7 cellular contexts compared by ENCODE assay signal in the genomic region with DNA sequence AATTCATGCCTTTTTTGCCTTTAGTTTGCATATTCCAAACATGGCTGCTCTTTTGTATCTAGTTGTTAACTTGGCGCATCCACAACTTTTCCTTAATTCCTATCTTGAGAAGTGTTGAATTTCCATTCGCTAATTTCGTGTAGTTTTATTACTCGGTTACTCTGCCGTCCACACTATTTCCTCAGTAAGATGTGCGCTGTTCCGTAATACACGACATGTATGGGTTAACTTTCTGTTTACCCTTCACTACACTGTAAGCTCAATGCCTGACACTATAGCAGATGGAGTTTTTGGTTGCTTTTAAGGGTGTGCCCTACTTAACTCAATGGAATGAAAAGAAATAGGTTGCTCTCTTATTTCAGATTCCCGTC. TPM values are rescaled to one million over a fixed set of nuclear protein-coding genes. Genes with fewer than 3 reads are reported as not detected.
DNase-seq lines count a peak whose midpoint lies in the region; ATAC-seq lines count a peak whose summit lies in the region.

No MANE protein-coding gene starts in this region.

- H3K27me3 Mint-ChIP-seq in activated T-helper 17 cell treated with anti-CD3 and anti-CD28 coated beads, Interleukin-2, amount 50 U/mL, for 72 hours, result no peaks in the 10 kb centered on the region
- no peaks in the 10 kb centered on the region for H3K27me3 Mint-ChIP-seq in stimulated activated naive B cell treated with anti-CD40 and anti-IgM and Interleukin-4, amounts not matched to agents 10 μg/mL and 1 μg/mL and 100 μg/mL, for 72 hours

- peak overlapping the region; percentile 83 for H3K4me3 Mint-ChIP-seq in activated T-helper 17 cell treated with anti-CD3 and anti-CD28 coated beads, Interleukin-2, amount 50 U/mL, for 72 hours
- peak overlapping the region; percentile 90 to 93 for H3K4me3 Mint-ChIP-seq in stimulated activated naive B cell treated with anti-CD40 and anti-IgM and Interleukin-4, amounts not matched to agents 10 μg/mL and 1 μg/mL and 100 μg/mL, for 72 hours

- H3K27ac Mint-ChIP-seq in activated T-helper 17 cell treated with anti-CD3 and anti-CD28 coated beads, Interleukin-2, amount 50 U/mL, for 72 hours, result peak overlapping the region; percentile 92
- peak overlapping the region; percentile 98 for H3K27ac Mint-ChIP-seq in stimulated activated naive B cell treated with anti-CD40 and anti-IgM and Interleukin-4, amounts not matched to agents 10 μg/mL and 1 μg/mL and 100 μg/mL, for 72 hours

- H3K36me3 Mint-ChIP-seq in activated T-helper 17 cell treated with anti-CD3 and anti-CD28 coated beads, Interleukin-2, amount 50 U/mL, for 72 hours (ENCODE audit: low read depth), result peaks cover 60% of the 10 kb centered on the region
- H3K36me3 Mint-ChIP-seq in stimulated activated naive B cell treated with anti-CD40 and anti-IgM and Interleukin-4, amounts not matched to agents 10 μg/mL and 1 μg/mL and 100 μg/mL, for 72 hours, result peaks cover 42 to 48% of the 10 kb centered on the region in 2 donors

- no peaks in the 10 kb centered on the region for H3K9me3 ChIP-seq in HUES6 (ENCODE audit: control insufficient read depth, insufficient read depth, low read depth, low read length)
- H3K9me3 ChIP-seq in iPS-18c (ENCODE audit: control insufficient read depth, insufficient read depth, low read length), result no peaks in the 10 kb centered on the region

- ATAC-seq in activated T-helper 17 cell treated with anti-CD3 and anti-CD28 coated beads, Interleukin-2, amount 50 U/mL, for 72 hours (replicated peaks), result no peak
- no peak for ATAC-seq in stimulated activated naive B cell treated with anti-CD40 and anti-IgM and Interleukin-4, amounts not matched to agents 10 μg/mL and 1 μg/mL and 100 μg/mL, for 72 hours (replicated peaks)

- H3K4me1 ChIP-seq in HUES6 (ENCODE audit: control insufficient read depth, insufficient read depth, low read length), result peaks cover 33% of the 10 kb centered on the region

- peak overlapping the region; percentile 98 for H3K9ac ChIP-seq in HUES6 (ENCODE audit: low read length)

- H3K27ac ChIP-seq in HUES6 (ENCODE audit: low read depth, low read length), result peak overlapping the region; percentile 97

- no peaks in the 10 kb centered on the region for H3K27me3 ChIP-seq in HUES6 (ENCODE audit: control insufficient read depth, insufficient read depth, low read length)

- no peaks in the 10 kb centered on the region for H3K9me3 Mint-ChIP-seq in activated T-helper 17 cell treated with anti-CD3 and anti-CD28 coated beads, Interleukin-2, amount 50 U/mL, for 72 hours
- no peaks in the 10 kb centered on the region for H3K9me3 Mint-ChIP-seq in stimulated activated naive B cell treated with anti-CD40 and anti-IgM and Interleukin-4, amounts not matched to agents 10 μg/mL and 1 μg/mL and 100 μg/mL, for 72 hours

- H3K4me1 Mint-ChIP-seq in activated T-helper 17 cell treated with anti-CD3 and anti-CD28 coated beads, Interleukin-2, amount 50 U/mL, for 72 hours, result peaks cover 13% of the 10 kb centered on the region
- H3K4me1 Mint-ChIP-seq in stimulated activated naive B cell treated with anti-CD40 and anti-IgM and Interleukin-4, amounts not matched to agents 10 μg/mL and 1 μg/mL and 100 μg/mL, for 72 hours, result peaks cover 28 to 36% of the 10 kb centered on the region in 2 donors

- peak overlapping the region; percentile 86 for H3K4me3 ChIP-seq in HUES6 (ENCODE audit: low read depth, low read length)
- peak overlapping the region; percentile 85 for H3K4me3 ChIP-seq in iPS-18c (ENCODE audit: insufficient read depth, low read depth, low read length)

- peaks cover 54% of the 10 kb centered on the region for H3K36me3 ChIP-seq in HUES6 (ENCODE audit: control insufficient read depth, insufficient read depth, low read length)

- DNase-seq in stimulated activated naive B cell treated with anti-CD40 and anti-IgM and Interleukin-4, amounts not matched to agents 10 μg/mL and 1 μg/mL and 100 μg/mL, for 72 hours, result no peak
- DNase-seq in NCI-H2171 (lab: John Stamatoyannopoulos, UW) (no peak), GDM1 (lab: John Stamatoyannopoulos, UW) (no peak), NCI-H187 (lab: John Stamatoyannopoulos, UW) (no peak)

RNA-seq across cellular contexts. Expression of gene RPSA, which starts 0.7 kb away (rescaled TPM):
- 1,000 to 10,000 TPM; 2,603 to 2,924 TPM for total RNA-seq in activated T-helper 17 cell treated with anti-CD3 and anti-CD28 coated beads, Interleukin-2, amount 50 U/mL, for 72 hours

RNA-seq across cellular contexts. Expression of gene SLC25A38, which starts 24.1 kb away (rescaled TPM):
- 10 to 100 TPM; 21.3 to 38.2 TPM for total RNA-seq in activated T-helper 17 cell treated with anti-CD3 and anti-CD28 coated beads, Interleukin-2, amount 50 U/mL, for 72 hours
